ENCODE assay signal across 8 cellular contexts in genomic region chr1:74197255-74197654, GRCh38. TPM values are rescaled to one million over a fixed set of nuclear protein-coding genes. Genes with fewer than 3 reads are reported as not detected.
DNase-seq lines count a peak whose midpoint lies in the region; ATAC-seq and TF ChIP-seq lines count a peak whose summit lies in the region.

No MANE protein-coding gene starts in this region.

- CTCF ChIA-PET in mammary epithelial cell (lab: Charles Lee; ENCODE audit: low non-redundant PET): no interaction called here

- peak overlapping the region; percentile 93 to 96 for H3K4me3 Mint-ChIP-seq in CD14-positive monocyte
- H3K4me3 Mint-ChIP-seq in nephron: peak overlapping the region; percentile 88 to 93 (median 89)

- H3K9me3 ChIP-seq in mammary epithelial cell (replicated peaks; ENCODE audit: insufficient read depth, low read length): no peaks in the 10 kb centered on the region

- peaks cover 9% of the 10 kb centered on the region for H3K79me2 ChIP-seq in mammary epithelial cell (ENCODE audit: insufficient read depth, low read length)

- H4K20me1 ChIP-seq in mammary epithelial cell (ENCODE audit: insufficient read depth, low read length): no peaks in the 10 kb centered on the region

- peak overlapping the region; percentile 78 to 94 (median 79) for H3K4me3 ChIP-seq in mammary epithelial cell (replicated peaks in 1 of 3; ENCODE audit: insufficient read depth in 1 of 3, low read depth in 2 of 3, low read length in 3 of 3)

- H3K27me3 ChIP-seq in mammary epithelial cell (ENCODE audit: insufficient read depth, low read length): no peaks in the 10 kb centered on the region

- WGBS in mammary epithelial cell (ENCODE audit: low coverage, missing lambda C conversion rate): 88% methylated on average over 5 of the region's 5 CpGs

- H3K4me1 ChIP-seq in mammary epithelial cell (ENCODE audit: insufficient read depth, low read length): peaks cover 4% of the 10 kb centered on the region

- peak overlapping the region; percentile 96 for H2AFZ ChIP-seq in mammary epithelial cell (ENCODE audit: low read depth, low read length)

- peak overlapping the region; percentile 68 for H3K4me2 ChIP-seq in mammary epithelial cell (ENCODE audit: insufficient read depth, low read depth, low read length)

- ATAC-seq in HG03565 (IDR thresholded peaks at IDR 0.05; ENCODE audit: unreplicated experiment) (peak; percentile 20), HG03097 (IDR thresholded peaks at IDR 0.05; ENCODE audit: low FRiP score, unreplicated experiment) (no peak)

- H3K9ac ChIP-seq in mammary epithelial cell (ENCODE audit: insufficient read depth, low read length): peak overlapping the region; percentile 92

- peaks cover 0 to 2% (median 0%) of the 10 kb centered on the region in 7 donors for H3K9me3 Mint-ChIP-seq in CD14-positive monocyte
- H3K9me3 Mint-ChIP-seq in nephron: no peaks in the 10 kb centered on the region

- TF ChIP-seq CTCF in CD14-positive monocyte (IDR thresholded peaks at IDR 0.05): no peak
- no peak for TF ChIP-seq CTCF in mammary epithelial cell (conservative IDR thresholded peaks at IDR 0.05 in 1 of 2, IDR thresholded peaks at IDR 0.05 in 1 of 2; ENCODE audit: extremely low read depth in 1 of 2, insufficient read depth in 1 of 2, low read depth in 1 of 2, low read length in 2 of 2)
- no peak for TF ChIP-seq CTCF in nephron (IDR thresholded peaks at IDR 0.05; ENCODE audit: unreplicated experiment in 3 of 3)

- H3K27me3 Mint-ChIP-seq in CD14-positive monocyte (ENCODE audit: low read depth in 3 of 3) (peaks cover 0 to 4% (median 0%) of the 10 kb centered on the region in 3 donors), nephron (ENCODE audit: low read depth) (no peaks in the 10 kb centered on the region)

- peak overlapping the region; percentile 93 to 99 (median 98) for H3K27ac Mint-ChIP-seq in CD14-positive monocyte
- H3K27ac Mint-ChIP-seq in nephron: peak overlapping the region; percentile 92 to 98 (median 94)

- peak overlapping the region; percentile 92 for H3K27ac ChIP-seq in mammary epithelial cell (ENCODE audit: insufficient read depth, low read depth, low read length)

- H3K36me3 Mint-ChIP-seq in CD14-positive monocyte: peaks cover 17 to 21% of the 10 kb centered on the region in 2 donors
- peaks cover 7% of the 10 kb centered on the region for H3K36me3 Mint-ChIP-seq in nephron (ENCODE audit: low read depth)

- BruUV-seq in mammary epithelial cell (replicated peaks; lab: Mats Ljungman, UMichigan): no TSS peak

- DNase-seq in CD14-positive monocyte (ENCODE audit: low spot score) (no peak), mammary epithelial cell (no peak), glomerular visceral epithelial cell (ENCODE audit: extremely low spot score) (no peak), NCI-H82 treated with DMSO at 0.1 percent for 48 hours (lab: John Stamatoyannopoulos, UW; ENCODE audit: unreplicated experiment) (no peak), NCI-H1417 (lab: John Stamatoyannopoulos, UW) (no peak)

- in situ Hi-C loops in mammary epithelial cell (cut with MboI; ENCODE audit: low sequenced_read_pairs in 2 of 2): no loop called here

- peaks cover 3% of the 10 kb centered on the region for H3K36me3 ChIP-seq in mammary epithelial cell (ENCODE audit: insufficient read depth, low read length)

- intact Hi-C loops in CD14-positive monocyte (cut with micrococcal nuclease): no loop called here
- intact Hi-C loops in mammary epithelial cell (cut with micrococcal nuclease): no loop called here

- H3K4me1 Mint-ChIP-seq in CD14-positive monocyte (peaks cover 19% of the 10 kb centered on the region), nephron (peaks cover 10% of the 10 kb centered on the region)

- dilution Hi-C loops in mammary epithelial cell (cut with HindIII; ENCODE audit: low sequenced_read_pairs): no loop called here

RNA-seq across cellular contexts. Expression of gene LRRIQ3, which starts 0.7 kb away (rescaled TPM):
- under 1 TPM; 0.08 to 0.35 TPM for polyA plus RNA-seq in CD14-positive monocyte
- 1 to 10 TPM in 1 of 2 donors, under 1 TPM in 1; 0.50 to 1.2 TPM for total RNA-seq in mammary epithelial cell
- 0.75 TPM for polyA plus RNA-seq in mammary epithelial cell
- polyA minus RNA-seq in mammary epithelial cell: not detected

RNA-seq across cellular contexts. Expression of gene FPGT, which starts 0.8 kb away (rescaled TPM):
- 10 to 100 TPM; 23.8 to 24.8 TPM for polyA plus RNA-seq in CD14-positive monocyte
- 10 to 100 TPM; 12.8 to 13.2 TPM for total RNA-seq in mammary epithelial cell
- polyA plus RNA-seq in mammary epithelial cell: 6.9 TPM
- 1.9 TPM for polyA minus RNA-seq in mammary epithelial cell

RNA-seq across cellular contexts. Expression of gene TNNI3K, which starts 37.9 kb away (rescaled TPM):
- polyA plus RNA-seq in CD14-positive monocyte (under 1 TPM in 1 of 2 donors, not detected in 1; 0.51 TPM), mammary epithelial cell (0.14 TPM)
- total RNA-seq in mammary epithelial cell: not detected
- polyA minus RNA-seq in mammary epithelial cell: not detected
